ENCODE assay signal across 14 cellular contexts in the genomic region with DNA sequence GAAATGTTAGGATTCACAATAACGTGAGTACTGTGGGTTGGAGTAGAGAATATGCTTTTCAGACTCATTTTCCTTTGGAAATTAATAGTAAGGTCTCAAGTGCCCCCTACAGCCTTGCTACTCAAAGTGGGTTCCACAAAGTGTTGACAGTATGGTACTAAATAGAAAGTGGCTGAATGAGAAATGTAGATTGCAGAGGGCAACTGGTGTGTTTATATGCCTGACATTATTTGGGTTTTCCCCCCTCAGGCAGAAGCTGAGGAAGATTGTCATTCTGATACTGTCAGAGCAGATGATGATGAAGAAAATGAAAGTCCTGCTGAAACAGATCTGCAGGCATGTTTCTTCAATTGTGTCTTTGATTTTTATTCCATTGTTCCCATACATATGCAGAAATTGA.
DNase-seq lines count a peak whose midpoint lies in the region; ATAC-seq, FAIRE-seq and TF ChIP-seq lines count a peak whose summit lies in the region.
"Had no signal": no experiment of that assay in that cellular context is flagged by ENCODE, and none has a peak within 500 bp of the region (broad histone marks: within the 10 kb centered on the region; RNA-seq: fewer than 3 reads in every experiment).

No MANE protein-coding gene starts in this region.

- peaks cover 37% of the 10 kb centered on the region for H3K4me1 Mint-ChIP-seq in activated naive CD8-positive, alpha-beta T cell (ENCODE audit: low read depth)

- H3K9me3 Mint-ChIP-seq in activated naive CD8-positive, alpha-beta T cell (ENCODE audit: low read depth): no peaks in the 10 kb centered on the region
- H3K9me3 Mint-ChIP-seq: T-helper 1 cell treated with Interleukin-12 subunit alpha and Interleukin-12 subunit beta and Interleukin-4 antibody, amounts not matched to agents 30 μg/mL and 1 μg/mL, for 36 hours had no signal

- H3K27ac Mint-ChIP-seq in activated naive CD8-positive, alpha-beta T cell: peak overlapping the region; percentile 5
- H3K27ac Mint-ChIP-seq: T-helper 1 cell treated with Interleukin-12 subunit alpha and Interleukin-12 subunit beta and Interleukin-4 antibody, amounts not matched to agents 30 μg/mL and 1 μg/mL, for 36 hours had no signal

- peak; percentile 9 for TF ChIP-seq CTCF in D721Med (IDR thresholded peaks at IDR 0.05; ENCODE audit: insufficient read depth, missing control alignments)

- POLR2A ChIA-PET in HEK293T (lab: Yijun Ruan, JAX): no interaction called here

- H3K4me3 Mint-ChIP-seq in activated naive CD8-positive, alpha-beta T cell: no peak overlapping the region
- H3K4me3 Mint-ChIP-seq: T-helper 1 cell treated with Interleukin-12 subunit alpha and Interleukin-12 subunit beta and Interleukin-4 antibody, amounts not matched to agents 30 μg/mL and 1 μg/mL, for 36 hours had no signal

- CTCF ChIA-PET in HEK293T (lab: Yijun Ruan, JAX): no interaction called here

- DNase-seq in D721Med (ENCODE audit: insufficient read length, low spot score): no peak
- no peak for DNase-seq in hippocampal formation (lab: John Stamatoyannopoulos, UW)
- no peak for DNase-seq in HEK293T (ENCODE audit: extremely low spot score)
- no peak for DNase-seq in ecto neural progenitor cell (ENCODE audit: low spot score)
- DNase-seq in C1 segment of cervical spinal cord (lab: John Stamatoyannopoulos, UW): no peak
- DNase-seq: DMS153, glutamatergic neuron, NCI-H1930, nucleus accumbens had no signal

- H3K27me3 Mint-ChIP-seq in activated naive CD8-positive, alpha-beta T cell: no peaks in the 10 kb centered on the region

- H3K36me3 Mint-ChIP-seq in activated naive CD8-positive, alpha-beta T cell: peaks cover 4% of the 10 kb centered on the region

- peak; percentile 63 for ATAC-seq in GM18867 (IDR thresholded peaks at IDR 0.05; ENCODE audit: unreplicated experiment)
- ATAC-seq in HG02885 (IDR thresholded peaks at IDR 0.05; ENCODE audit: poor library complexity, unreplicated experiment): peak; percentile 82

- FAIRE-seq in D721Med (lab: Jason Lieb, UNC): no peak
- FAIRE-seq: astrocyte had no signal

TF ChIP-seq in HEK293T, 16 proteins besides CTCF, POLR2A, EP300 and RAD21:
- no peak for TF ChIP-seq FOXA1 (IDR thresholded peaks at IDR 0.05)
- no peak for TF ChIP-seq L3MBTL2 (conservative IDR thresholded peaks at IDR 0.05)
- no peak for TF ChIP-seq CTBP1 (IDR thresholded peaks at IDR 0.05; ENCODE audit: borderline replicate concordance)
- no peak for TF ChIP-seq SUZ12 (IDR thresholded peaks at IDR 0.05)
- no peak for TF ChIP-seq FOXM1 (IDR thresholded peaks at IDR 0.05; ENCODE audit: borderline replicate concordance)
- TF ChIP-seq ELF4 (IDR thresholded peaks at IDR 0.05): no peak
- no peak for TF ChIP-seq NFRKB (IDR thresholded peaks at IDR 0.05)
- no peak for TF ChIP-seq HDGF (IDR thresholded peaks at IDR 0.05; ENCODE audit: borderline replicate concordance)
- TF ChIP-seq TARDBP (IDR thresholded peaks at IDR 0.05): no peak
- TF ChIP-seq, protein P1, sequence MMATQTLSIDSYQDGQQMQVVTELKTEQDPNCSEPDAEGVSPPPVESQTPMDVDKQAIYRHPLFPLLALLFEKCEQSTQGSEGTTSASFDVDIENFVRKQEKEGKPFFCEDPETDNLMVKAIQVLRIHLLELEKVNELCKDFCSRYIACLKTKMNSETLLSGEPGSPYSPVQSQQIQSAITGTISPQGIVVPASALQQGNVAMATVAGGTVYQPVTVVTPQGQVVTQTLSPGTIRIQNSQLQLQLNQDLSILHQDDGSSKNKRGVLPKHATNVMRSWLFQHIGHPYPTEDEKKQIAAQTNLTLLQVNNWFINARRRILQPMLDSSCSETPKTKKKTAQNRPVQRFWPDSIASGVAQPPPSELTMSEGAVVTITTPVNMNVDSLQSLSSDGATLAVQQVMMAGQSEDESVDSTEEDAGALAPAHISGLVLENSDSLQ (IDR thresholded peaks at IDR 0.05): no peak
- TF ChIP-seq BHLHE40 (IDR thresholded peaks at IDR 0.05; ENCODE audit: borderline replicate concordance): no peak
TF ChIP-seq in HEK293T: peak in this region for 0.
